ENCODE assay signal across 21 cellular contexts in the genomic region with DNA sequence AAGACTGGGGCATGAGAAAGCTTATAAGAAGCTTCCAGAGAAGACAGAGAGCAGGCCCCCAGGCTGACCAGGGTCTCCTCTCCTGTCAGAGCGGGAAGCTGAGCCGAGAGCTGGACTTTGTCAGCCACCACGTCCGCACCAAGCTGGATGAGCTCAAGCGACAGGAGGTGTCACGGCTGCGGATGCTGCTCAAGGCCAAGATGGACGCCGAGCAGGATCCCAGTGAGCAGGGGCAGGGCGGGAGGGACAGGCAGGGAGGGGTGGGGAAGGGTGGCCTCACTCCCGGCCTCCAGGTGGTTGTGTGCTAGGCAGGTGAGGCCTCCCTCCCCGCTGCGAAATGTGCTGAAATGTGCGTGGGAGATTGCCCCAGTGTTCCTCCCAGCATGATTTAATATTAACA. TPM values are rescaled to one million over a fixed set of nuclear protein-coding genes. Genes with fewer than 3 reads are reported as not detected.
DNase-seq lines count a peak whose midpoint lies in the region; ATAC-seq and TF ChIP-seq lines count a peak whose summit lies in the region.
"Had no signal": no experiment of that assay in that cellular context is flagged by ENCODE, and none has a peak within 500 bp of the region (broad histone marks: within the 10 kb centered on the region; RNA-seq: fewer than 3 reads in every experiment).

No MANE protein-coding gene starts in this region.

- H3K4me3 Mint-ChIP-seq in stimulated activated effector memory CD8-positive, alpha-beta T cell treated with anti-CD3 and anti-CD28 coated beads, Interleukin-12 subunit alpha, Interleukin-12 subunit beta, amount 100 ng/mL, for 72 hours: no peak overlapping the region
- H3K4me3 Mint-ChIP-seq: CD4-positive, alpha-beta memory T cell had no signal

- no peak for ATAC-seq in lower lobe of right lung
- no peak for ATAC-seq in stimulated activated effector memory CD8-positive, alpha-beta T cell treated with anti-CD3 and anti-CD28 coated beads, Interleukin-12 subunit alpha, Interleukin-12 subunit beta, amount 100 ng/mL, for 72 hours
- ATAC-seq: A549 had no signal

- H3K27me3 ChIP-seq in H7 (ENCODE audit: control insufficient read depth, insufficient read depth, low read length) (no peaks in the 10 kb centered on the region), lower lobe of right lung (ENCODE audit: low read depth) (no peaks in the 10 kb centered on the region), WERI-Rb-1 (ENCODE audit: insufficient read depth, low read depth, severe bottlenecking) (no peaks in the 10 kb centered on the region)
- H3K27me3 ChIP-seq: BLaER1 treated with 17β-estradiol and CSF1 and Interleukin-3, amounts not matched to agents 10 nM and 100 nM; MG63 had no signal

- H3K36me3 ChIP-seq in H7 (replicated peaks; ENCODE audit: control insufficient read depth, insufficient read depth, low read length) (peaks cover 14% of the 10 kb centered on the region), lower lobe of right lung (peaks cover 67% of the 10 kb centered on the region), WERI-Rb-1 (peaks cover 37% of the 10 kb centered on the region)

- no peaks in the 10 kb centered on the region for H3K9me3 ChIP-seq in lower lobe of right lung
- no peaks in the 10 kb centered on the region for H3K9me3 ChIP-seq in WERI-Rb-1 (ENCODE audit: severe bottlenecking)
- H3K9me3 ChIP-seq: A549; BLaER1 treated with 17β-estradiol and CSF1 and Interleukin-3, amounts not matched to agents 10 nM and 100 nM; MG63 had no signal

- H3K4me1 Mint-ChIP-seq in stimulated activated effector memory CD8-positive, alpha-beta T cell treated with anti-CD3 and anti-CD28 coated beads, Interleukin-12 subunit alpha, Interleukin-12 subunit beta, amount 100 ng/mL, for 72 hours: peaks cover 19% of the 10 kb centered on the region

- peak; percentile 71 for DNase-seq in H7
- DNase-seq in lower lobe of right lung: no peak
- no peak for DNase-seq in stimulated activated effector memory CD8-positive, alpha-beta T cell treated with anti-CD3 and anti-CD28 coated beads, Interleukin-12 subunit alpha, Interleukin-12 subunit beta, amount 100 ng/mL, for 72 hours (ENCODE audit: low spot score in 2 of 2)
- no peak for DNase-seq in WERI-Rb-1
- DNase-seq in CD1c-positive myeloid dendritic cell (ENCODE audit: extremely low spot score): no peak
- DNase-seq: AML-193, COR-L47, GM23248, HCEC 1CT, IMR-90, KG1, MG63, NCI-H2029 treated with DMSO at 0.1 percent for 48 hours, NCI-H446 treated with DMSO at 0.1 percent for 48 hours, NCI-H526 treated with DMSO at 0.1 percent for 48 hours, RPMI8226, SHP77 had no signal

- intact Hi-C loops in lower lobe of right lung (cut with DNase I): no loop called here

- no peak for TF ChIP-seq CTCF in lower lobe of right lung (IDR thresholded peaks at IDR 0.05)
- no peak for TF ChIP-seq CTCF in WERI-Rb-1 (IDR thresholded peaks at IDR 0.05; ENCODE audit: low read depth, low read length)

- H3K27ac Mint-ChIP-seq in stimulated activated effector memory CD8-positive, alpha-beta T cell treated with anti-CD3 and anti-CD28 coated beads, Interleukin-12 subunit alpha, Interleukin-12 subunit beta, amount 100 ng/mL, for 72 hours: peak overlapping the region; percentile 29

- H3K36me3 Mint-ChIP-seq in stimulated activated effector memory CD8-positive, alpha-beta T cell treated with anti-CD3 and anti-CD28 coated beads, Interleukin-12 subunit alpha, Interleukin-12 subunit beta, amount 100 ng/mL, for 72 hours: peaks cover 87% of the 10 kb centered on the region

- peak overlapping the region; percentile 31 for H3K27ac ChIP-seq in lower lobe of right lung
- H3K27ac ChIP-seq in WERI-Rb-1: no peak overlapping the region
- H3K27ac ChIP-seq: A549; BLaER1 treated with 17β-estradiol and CSF1 and Interleukin-3, amounts not matched to agents 10 nM and 100 nM; GM23248 had no signal

- peaks cover 37% of the 10 kb centered on the region for H3K4me1 ChIP-seq in lower lobe of right lung

- H3K4me3 ChIP-seq in H7 (ENCODE audit: insufficient read depth, low read depth, low read length) (no peak overlapping the region), lower lobe of right lung (no peak overlapping the region), WERI-Rb-1 (ENCODE audit: low read depth, low read length) (no peak overlapping the region)
- H3K4me3 ChIP-seq: A549; BLaER1 treated with 17β-estradiol and CSF1 and Interleukin-3, amounts not matched to agents 10 nM and 100 nM; GM23248; MG63 had no signal

- H3K9me3 Mint-ChIP-seq in stimulated activated effector memory CD8-positive, alpha-beta T cell treated with anti-CD3 and anti-CD28 coated beads, Interleukin-12 subunit alpha, Interleukin-12 subunit beta, amount 100 ng/mL, for 72 hours: no peaks in the 10 kb centered on the region
- H3K9me3 Mint-ChIP-seq: CD4-positive, alpha-beta memory T cell had no signal

RNA-seq across cellular contexts. Expression of a gene that starts 5.6 kb away (rescaled TPM):
- 173 and 203 TPM in 2 replicates for total RNA-seq in H7 (2014; rRNA removed; shearing (Covaris generic))
- total RNA-seq in lower lobe of right lung: 310 TPM

RNA-seq across cellular contexts. Expression of a gene that starts 7.1 kb away (rescaled TPM):
- total RNA-seq in H7 (2014; rRNA removed; shearing (Covaris generic)): 0.52 and 1.1 TPM in 2 replicates
- total RNA-seq in lower lobe of right lung: not detected
- total RNA-seq: CD4-positive, alpha-beta memory T cell; GM23248; SK-MEL-5 had no signal

RNA-seq across cellular contexts. Expression of a gene that starts 27.8 kb away (rescaled TPM):
- total RNA-seq in H7 (2014; rRNA removed; shearing (Covaris generic)): not detected in 2 replicates
- total RNA-seq in lower lobe of right lung: 1.9 TPM
- total RNA-seq: GM23248 had no signal

RNA-seq across cellular contexts. Expression of a gene that starts 33.4 kb away (rescaled TPM):
- 20.3 and 21.6 TPM in 2 replicates for total RNA-seq in H7 (2014; rRNA removed; shearing (Covaris generic))
- total RNA-seq in lower lobe of right lung: 80.4 TPM

RNA-seq across cellular contexts. Expression of a gene that starts 37.2 kb away (rescaled TPM):
- 20.6 and 25.6 TPM in 2 replicates for total RNA-seq in H7 (2014; rRNA removed; shearing (Covaris generic))
- 21.2 TPM for total RNA-seq in lower lobe of right lung
